ENCODE assay signal across 7 cellular contexts in genomic region chr9:64370344-64370743, GRCh38.
DNase-seq lines count a peak whose midpoint lies in the region; ATAC-seq, FAIRE-seq and TF ChIP-seq lines count a peak whose summit lies in the region.
"Not testable (repeated sequence)": the region's sequence is repeated elsewhere in the genome, so short reads cannot be mapped to it uniquely, and the experiment has no call there.

No MANE protein-coding gene starts in this region.

- H3K9me3 ChIP-seq in kidney (ENCODE audit: control insufficient read depth in 1 of 2, low read length in 2 of 2); upper lobe of right lung: not testable (repeated sequence)

- not testable (repeated sequence) for H3K9me3 Mint-ChIP-seq in activated naive CD4-positive, alpha-beta T cell treated with anti-CD3 and anti-CD28 coated beads, Interleukin-2, amount 10 ng/mL, durations not matched to agents 7 days and 5 days

- TF ChIP-seq CTCF in kidney (IDR thresholded peaks at IDR 0.05; ENCODE audit: borderline replicate concordance, extremely low read depth, insufficient read depth); upper lobe of right lung (IDR thresholded peaks at IDR 0.05): not testable (repeated sequence)

- intact Hi-C loops in Right ventricle myocardium inferior (cut with DNase I); kidney (cut with DNase I); posterior vena cava (cut with DNase I); upper lobe of right lung (cut with DNase I): not testable (repeated sequence)

- H3K27me3 Mint-ChIP-seq in activated naive CD4-positive, alpha-beta T cell treated with anti-CD3 and anti-CD28 coated beads, Interleukin-2, amount 10 ng/mL, durations not matched to agents 7 days and 5 days = not testable (repeated sequence)

- not testable (repeated sequence) for H3K9ac ChIP-seq in kidney (ENCODE audit: low read length in 2 of 2)

- ATAC-seq in Right ventricle myocardium inferior, upper lobe of right lung: not testable (repeated sequence)

- CTCF ChIA-PET in activated naive CD4-positive, alpha-beta T cell treated with anti-CD3 and anti-CD28 coated beads, Interleukin-2, amount 10 ng/mL, durations not matched to agents 7 days and 5 days (lab: Charles Lee) = not testable (repeated sequence)

- H3K4me3 ChIP-seq in kidney (ENCODE audit: low read length in 2 of 2); upper lobe of right lung: not testable (repeated sequence)

- not testable (repeated sequence) for H3K27me3 ChIP-seq in upper lobe of right lung

- H3K36me3 ChIP-seq in kidney (ENCODE audit: control insufficient read depth in 1 of 2, insufficient read depth in 2 of 2, low read length in 2 of 2); upper lobe of right lung: not testable (repeated sequence)

- H3K36me3 Mint-ChIP-seq in activated naive CD4-positive, alpha-beta T cell treated with anti-CD3 and anti-CD28 coated beads, Interleukin-2, amount 10 ng/mL, durations not matched to agents 7 days and 5 days = not testable (repeated sequence)

- DNase-seq in activated CD4-positive, CD25-positive, alpha-beta regulatory T cell treated with anti-CD3 and anti-CD28 coated beads, Interleukin-2, amount 50 U/mL, for 72 hours = peak; percentile 24
- DNase-seq in activated CD8-positive, alpha-beta memory T cell treated with anti-CD3 and anti-CD28 coated beads for 24 hours = peak; percentile 52
- peak; percentile 10 for DNase-seq in activated naive CD4-positive, alpha-beta T cell treated with anti-CD3 and anti-CD28 coated beads, Interleukin-2, amount 10 ng/mL, durations not matched to agents 7 days and 5 days
- DNase-seq in Right ventricle myocardium inferior (ENCODE audit: missing footprints) (peak; percentile 31), kidney (peak; percentile 19), posterior vena cava (ENCODE audit: low spot score) (peak; percentile 43), upper lobe of right lung (peak; percentile 40)

- not testable (repeated sequence) for H3K27ac Mint-ChIP-seq in activated naive CD4-positive, alpha-beta T cell treated with anti-CD3 and anti-CD28 coated beads, Interleukin-2, amount 10 ng/mL, durations not matched to agents 7 days and 5 days

- not testable (repeated sequence) for H3K4me1 Mint-ChIP-seq in activated naive CD4-positive, alpha-beta T cell treated with anti-CD3 and anti-CD28 coated beads, Interleukin-2, amount 10 ng/mL, durations not matched to agents 7 days and 5 days

- H3K27ac ChIP-seq in kidney (ENCODE audit: low read depth in 2 of 2, low read length in 2 of 2); upper lobe of right lung: not testable (repeated sequence)

- not testable (repeated sequence) for H3K4me3 Mint-ChIP-seq in activated naive CD4-positive, alpha-beta T cell treated with anti-CD3 and anti-CD28 coated beads, Interleukin-2, amount 10 ng/mL, durations not matched to agents 7 days and 5 days

- H3K4me1 ChIP-seq in kidney (ENCODE audit: control insufficient read depth in 1 of 2, insufficient read depth in 1 of 2, low read depth in 1 of 2, low read length in 2 of 2); upper lobe of right lung: not testable (repeated sequence)

- FAIRE-seq in kidney (lab: Jason Lieb, UNC) = not testable (repeated sequence)
